33 cellular contexts compared by ENCODE assay signal in genomic region chr10:13401142-13401541, GRCh38.
"Had no signal": no experiment of that assay in that cellular context is flagged by ENCODE, and none has a peak within 500 bp of the region (broad histone marks: within the 10 kb centered on the region; RNA-seq: fewer than 3 reads in every experiment).

No MANE protein-coding gene starts in this region.

- H3K4me3 ChIP-seq: adrenal gland, body of pancreas, esophagus muscularis mucosa, gastroesophageal sphincter, heart right ventricle had no signal

- FAIRE-seq: colon had no signal

- H3K27ac ChIP-seq: adrenal gland, esophagus muscularis mucosa, foreskin keratinocyte, gastroesophageal sphincter, heart right ventricle, WERI-Rb-1 had no signal

- H3K36me3 ChIP-seq: adrenal gland, esophagus muscularis mucosa, gastroesophageal sphincter, heart right ventricle, WERI-Rb-1 had no signal

- H3K4me1 ChIP-seq: adrenal gland, esophagus muscularis mucosa, foreskin keratinocyte, gastroesophageal sphincter, heart right ventricle had no signal

- H3K27me3 ChIP-seq: adrenal gland, body of pancreas, esophagus muscularis mucosa, foreskin keratinocyte had no signal

- DNase-seq: activated CD4-positive, alpha-beta memory T cell treated with anti-CD3 and anti-CD28 coated beads for 36 hours; activated CD4-positive, alpha-beta T cell treated with anti-CD3 and anti-CD28 coated beads for 36 hours; activated CD4-positive, alpha-beta T cell treated with anti-CD3 and anti-CD28 coated beads, Interleukin-2, amount 10 ng/mL, durations not matched to agents 24 days and 14 days; activated CD4-positive, CD25-positive, alpha-beta regulatory T cell; activated CD4-positive, CD25-positive, alpha-beta regulatory T cell treated with anti-CD3 and anti-CD28 coated beads, Interleukin-2, amount 50 U/mL, for 72 hours; activated CD8-positive, alpha-beta memory T cell treated with anti-CD3 and anti-CD28 coated beads, Interleukin-2, amount 10 ng/mL, durations not matched to agents 7 days and 5 days; activated CD8-positive, alpha-beta memory T cell treated with anti-CD3 and anti-CD28 coated beads, Interleukin-2, amount 50 U/mL, for 4 hours; activated CD8-positive, alpha-beta T cell treated with anti-CD3 and anti-CD28 coated beads, Interleukin-2, amount 10 ng/mL, durations not matched to agents 7 days and 5 days; activated effector memory CD4-positive, alpha-beta T cell treated with anti-CD3 and anti-CD28 coated beads, Interleukin-2, amount 50 U/mL, for 16 hours; activated naive CD4-positive, alpha-beta T cell treated with anti-CD3 and anti-CD28 coated beads for 36 hours; activated naive CD8-positive, alpha-beta T cell treated with anti-CD3 and anti-CD28 coated beads for 36 hours; activated naive CD8-positive, alpha-beta T cell treated with anti-CD3 and anti-CD28 coated beads, Interleukin-2, amount 50 U/mL, for 24 hours; activated T-cell treated with anti-CD3 and anti-CD28 coated beads, Interleukin-2, amount 50 U/mL, for 1 hour; activated T-cell treated with anti-CD3 and anti-CD28 coated beads, Interleukin-2, amount 50 U/mL, for 48 hours; adrenal gland; amygdala; aorta; caudate nucleus; cortex of kidney; dermis blood vessel endothelial cell; effector CD4-positive, alpha-beta T cell; effector memory CD8-positive, alpha-beta T cell; erythroblast; foreskin keratinocyte; heart right ventricle; T-helper 1 cell; T-helper 17 cell; T1000; WERI-Rb-1 had no signal

- H3K9me3 ChIP-seq: adrenal gland, body of pancreas had no signal

- ATAC-seq: activated CD4-positive, alpha-beta T cell treated with anti-CD3 and anti-CD28 coated beads for 36 hours; activated CD8-positive, alpha-beta memory T cell treated with anti-CD3 and anti-CD28 coated beads, Interleukin-2, amount 10 ng/mL, durations not matched to agents 7 days and 5 days; activated CD8-positive, alpha-beta T cell treated with anti-CD3 and anti-CD28 coated beads, Interleukin-2, amount 10 ng/mL, durations not matched to agents 7 days and 5 days; activated naive CD8-positive, alpha-beta T cell treated with anti-CD3 and anti-CD28 coated beads, Interleukin-2, amount 50 U/mL, for 24 hours; body of pancreas; effector memory CD8-positive, alpha-beta T cell; foreskin keratinocyte; gastroesophageal sphincter; heart right ventricle; T-helper 17 cell had no signal
